Comparison of ENCODE assay signal across 6 cellular contexts in the genomic region with DNA sequence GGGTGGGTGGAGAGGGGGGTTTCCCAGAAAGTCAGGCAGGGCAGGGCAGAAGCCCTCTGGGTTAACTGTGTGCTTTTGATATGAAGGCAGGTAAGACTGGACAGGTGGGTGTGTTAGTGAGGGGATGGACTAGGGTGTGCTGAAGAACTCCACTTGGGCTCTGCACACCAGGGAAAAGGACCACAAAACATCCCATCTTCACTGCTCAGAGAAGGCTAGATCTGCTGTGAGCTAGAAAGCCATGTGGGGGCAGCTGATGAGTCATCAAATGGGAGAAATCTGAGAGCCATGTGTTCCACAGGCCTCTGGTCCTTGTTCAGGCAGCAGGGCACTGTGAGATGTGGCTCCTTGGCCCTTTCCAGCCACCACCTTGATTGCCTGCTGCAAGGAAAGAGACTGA. TPM values are rescaled to one million over a fixed set of nuclear protein-coding genes. Genes with fewer than 3 reads are reported as not detected.
"Had no signal": no experiment of that assay in that cellular context is flagged by ENCODE, and none has a peak within 500 bp of the region (broad histone marks: within the 10 kb centered on the region; RNA-seq: fewer than 3 reads in every experiment).

No MANE protein-coding gene starts in this region.

RNA-seq across cellular contexts. Expression of a gene that starts 51.8 kb away (rescaled TPM):
- total RNA-seq: activated B cell treated with CpG ODN at 0.5 μM for 24 hours; activated CD4-positive, alpha-beta memory T cell treated with anti-CD3 and anti-CD28 coated beads for 36 hours; activated CD4-positive, alpha-beta memory T cell treated with anti-CD3 and anti-CD28 coated beads, Interleukin-2, amount 10 ng/mL, durations not matched to agents 7 days and 5 days; activated CD4-positive, alpha-beta T cell treated with anti-CD3 and anti-CD28 coated beads for 36 hours; activated CD4-positive, alpha-beta T cell treated with anti-CD3 and anti-CD28 coated beads, Interleukin-2, amount 10 ng/mL, durations not matched to agents 7 days and 5 days; activated CD8-positive, alpha-beta memory T cell treated with anti-CD3 and anti-CD28 coated beads for 36 hours had no signal
